Comparison of ENCODE assay signal across 8 cellular contexts in genomic region chr11:2298795-2299747, GRCh38. TPM values are rescaled to one million over a fixed set of nuclear protein-coding genes. Genes with fewer than 3 reads are reported as not detected.
A peak's percentile ranks its signal among the peaks of the same experiment; 100 is the strongest.
DNase-seq lines count a peak whose midpoint lies in the region; ATAC-seq and TF ChIP-seq lines count a peak whose summit lies in the region.

No MANE protein-coding gene starts in this region.

- CTCF ChIA-PET in activated CD8-positive, alpha-beta T cell treated with anti-CD3 and anti-CD28 coated beads for 36 hours (lab: Charles Lee), result interaction anchor here (0.6 to 13.9 kb wide), 20 partner anchors 11 to 587 kb away, joined by 3 to 381 read pairs (median 3); partner anchors contain the start of gene CD81

- POLR2A ChIA-PET in activated CD8-positive, alpha-beta T cell treated with anti-CD3 and anti-CD28 coated beads for 36 hours (lab: Charles Lee), result interaction anchor here (0.9 to 1.2 kb wide), 2 partner anchors 101 to 106 kb away, joined by 3 to 4 read pairs; partner anchors contain the start of gene TSSC4

- peak; percentile 27 for ATAC-seq in activated CD8-positive, alpha-beta T cell treated with anti-CD3 and anti-CD28 coated beads for 36 hours
- ATAC-seq in HG03095 (IDR thresholded peaks at IDR 0.05; ENCODE audit: unreplicated experiment), result no peak
- ATAC-seq in HG02610 (IDR thresholded peaks at IDR 0.05; ENCODE audit: unreplicated experiment), result no peak

- peaks cover 59% of the 10 kb centered on the region for H3K4me1 Mint-ChIP-seq in CD14-positive monocyte
- H3K4me1 Mint-ChIP-seq in activated CD8-positive, alpha-beta T cell treated with anti-CD3 and anti-CD28 coated beads for 36 hours (ENCODE audit: low read depth), result peaks cover 56% of the 10 kb centered on the region
- peaks cover 69 to 73% of the 10 kb centered on the region in 2 donors for H3K4me1 Mint-ChIP-seq in immature natural killer cell

- H3K4me1 ChIP-seq in tibial nerve, result peaks cover 0 to 24% (median 15%) of the 10 kb centered on the region in 4 donors

- no peak for TF ChIP-seq EP300 in tibial nerve (IDR thresholded peaks at IDR 0.05)

- H3K27ac ChIP-seq in tibial nerve, result no peak overlapping the region

- H3K27ac Mint-ChIP-seq in CD14-positive monocyte (peak overlapping the region in 4 of 7 donors; percentile 6 to 76 (median 30)), immature natural killer cell (peak overlapping the region; percentile 66 to 92 (median 82))
- peak overlapping the region; percentile 57 for H3K27ac Mint-ChIP-seq in activated CD8-positive, alpha-beta T cell treated with anti-CD3 and anti-CD28 coated beads for 36 hours

- peak overlapping the region in 1 of 2 donors; percentile 76 for H3K4me3 Mint-ChIP-seq in CD14-positive monocyte
- peak overlapping the region; percentile 35 for H3K4me3 Mint-ChIP-seq in activated CD8-positive, alpha-beta T cell treated with anti-CD3 and anti-CD28 coated beads for 36 hours
- H3K4me3 Mint-ChIP-seq in immature natural killer cell, result peak overlapping the region; percentile 71 to 81 (median 77)

- H3K27me3 ChIP-seq in tibial nerve, result no peaks in the 10 kb centered on the region

- TF ChIP-seq CTCF in CD14-positive monocyte (IDR thresholded peaks at IDR 0.05) (no peak), HFF-Myc (IDR thresholded peaks at IDR 0.05; ENCODE audit: low read depth, low read length, missing control alignments) (peak; percentile 15), tibial nerve (IDR thresholded peaks at IDR 0.05) (peak in 4 of 5 experiments; percentile 9 to 41 (median 20))
- peak; percentile 59 for TF ChIP-seq CTCF in activated CD8-positive, alpha-beta T cell treated with anti-CD3 and anti-CD28 coated beads for 36 hours (IDR thresholded peaks at IDR 0.05)

- H3K4me3 ChIP-seq in HFF-Myc (replicated peaks; ENCODE audit: low read depth, low read length) (no peak overlapping the region), tibial nerve (no peak overlapping the region)

- no peaks in the 10 kb centered on the region for H3K36me3 ChIP-seq in tibial nerve

- 64 to 69% methylated on average over 12 to 16 of the region's 18 CpGs for WGBS in tibial nerve, 2 donors

- H3K36me3 Mint-ChIP-seq in CD14-positive monocyte, result peaks cover 15 to 32% of the 10 kb centered on the region in 2 donors
- no peaks in the 10 kb centered on the region for H3K36me3 Mint-ChIP-seq in activated CD8-positive, alpha-beta T cell treated with anti-CD3 and anti-CD28 coated beads for 36 hours (ENCODE audit: low read depth)
- H3K36me3 Mint-ChIP-seq in immature natural killer cell, result peaks cover 0 to 10% (median 0%) of the 10 kb centered on the region in 3 donors

- TF ChIP-seq POLR2A in tibial nerve (IDR thresholded peaks at IDR 0.05), result no peak

- DNase-seq in CD14-positive monocyte (ENCODE audit: low spot score) (peak; percentile 43), HFF-Myc (ENCODE audit: extremely low read depth, low read depth) (no peak), immature natural killer cell (peak; percentile 26 to 41 (median 39)), tibial nerve (ENCODE audit: low spot score in 2 of 2) (peak in 1 of 2 donors; percentile 4), T1000 (lab: John Stamatoyannopoulos, UW) (no peak)
- DNase-seq in activated CD8-positive, alpha-beta T cell treated with anti-CD3 and anti-CD28 coated beads for 36 hours, result peak; percentile 74

- intact Hi-C loops in CD14-positive monocyte (cut with micrococcal nuclease), result loop anchor here in 1 of 2 donors (5.0 kb wide), 1 partner anchor 102 kb away; no protein-coding TSS in a partner anchor
- intact Hi-C loops in activated CD8-positive, alpha-beta T cell treated with anti-CD3 and anti-CD28 coated beads for 36 hours (cut with micrococcal nuclease), result loop anchor here (2.0 kb wide), 1 partner anchor 102 kb away; no protein-coding TSS in a partner anchor

- H3K9me3 Mint-ChIP-seq in CD14-positive monocyte, result no peaks in the 10 kb centered on the region
- no peaks in the 10 kb centered on the region for H3K9me3 Mint-ChIP-seq in activated CD8-positive, alpha-beta T cell treated with anti-CD3 and anti-CD28 coated beads for 36 hours
- no peaks in the 10 kb centered on the region for H3K9me3 Mint-ChIP-seq in immature natural killer cell

- no peaks in the 10 kb centered on the region for H3K9me3 ChIP-seq in tibial nerve

- peaks cover 0 to 3% (median 0%) of the 10 kb centered on the region in 3 donors for H3K27me3 Mint-ChIP-seq in CD14-positive monocyte (ENCODE audit: low read depth in 3 of 3)
- no peaks in the 10 kb centered on the region for H3K27me3 Mint-ChIP-seq in activated CD8-positive, alpha-beta T cell treated with anti-CD3 and anti-CD28 coated beads for 36 hours
- peaks cover 0 to 8% (median 0%) of the 10 kb centered on the region in 3 donors for H3K27me3 Mint-ChIP-seq in immature natural killer cell (ENCODE audit: low read depth in 3 of 3)

RNA-seq across cellular contexts. Expression of gene C11orf21, which starts 2.6 kb away (rescaled TPM):
- polyA plus RNA-seq in CD14-positive monocyte (10 to 100 TPM; 10.8 to 13.1 TPM), immature natural killer cell (10 to 100 TPM; 36.3 to 57.5 (median 36.6) TPM)
- 1 to 10 TPM; 2.1 to 2.2 TPM for total RNA-seq in activated CD8-positive, alpha-beta T cell treated with anti-CD3 and anti-CD28 coated beads for 36 hours
- 1 to 10 TPM in 2 of 4 donors, under 1 TPM in 2; 0.39 to 2.4 (median 1.1) TPM for total RNA-seq in tibial nerve

RNA-seq across cellular contexts. Expression of gene TSPAN32, which starts 2.7 kb away (rescaled TPM):
- polyA plus RNA-seq in CD14-positive monocyte (10 to 100 TPM; 34.8 to 82.5 TPM), immature natural killer cell (100 to 1,000 TPM; 132 to 223 (median 200) TPM)
- 1 to 10 TPM; 3.1 to 4.9 TPM for total RNA-seq in activated CD8-positive, alpha-beta T cell treated with anti-CD3 and anti-CD28 coated beads for 36 hours
- 1 to 10 TPM; 1.8 to 9.0 (median 5.8) TPM for total RNA-seq in tibial nerve

RNA-seq across cellular contexts. Expression of gene ASCL2, which starts 28.7 kb away (rescaled TPM):
- polyA plus RNA-seq in CD14-positive monocyte (10 to 100 TPM in 1 of 2 donors, 1 to 10 TPM in 1; 8.3 to 11.4 TPM), immature natural killer cell (10 to 100 TPM in 2 of 3 donors, 1 to 10 TPM in 1; 9.7 to 60.0 (median 18.2) TPM)
- 1 to 10 TPM; 2.7 to 3.4 TPM for total RNA-seq in activated CD8-positive, alpha-beta T cell treated with anti-CD3 and anti-CD28 coated beads for 36 hours
- total RNA-seq in tibial nerve, result 1 to 10 TPM in 3 of 4 donors, under 1 TPM in 1; 0.66 to 4.1 (median 3.0) TPM

Comparison
In these comparisons a context has a peak if more than half of its experiments do, and no peak if none do; other contexts are left out.
1. DNase-seq: peak in CD14-positive monocyte (single experiment), activated CD8-positive, alpha-beta T cell treated with anti-CD3 and anti-CD28 coated beads for 36 hours (single experiment) and immature natural killer cell (3 of 3); none in HFF-Myc (single experiment) and T1000 (single experiment).
2. H3K27ac Mint-ChIP-seq: peak in every context shown above with its lines; median percentile 82 in immature natural killer cell; 57 in activated CD8-positive, alpha-beta T cell treated with anti-CD3 and anti-CD28 coated beads for 36 hours; 30 in CD14-positive monocyte.